ENCODE assay signal across 8 cellular contexts in genomic region chr14:59507063-59507751, GRCh38. TPM values are rescaled to one million over a fixed set of nuclear protein-coding genes. Genes with fewer than 3 reads are reported as not detected.
DNase-seq lines count a peak whose midpoint lies in the region; ATAC-seq and TF ChIP-seq lines count a peak whose summit lies in the region.

No MANE protein-coding gene starts in this region.

- H3K79me2 ChIP-seq in SU-DHL-6 (ENCODE audit: insufficient read depth, low read length): no peaks in the 10 kb centered on the region

- no peak overlapping the region for H3K4me2 ChIP-seq in SU-DHL-6 (ENCODE audit: low read depth, low read length, poor library complexity, severe bottlenecking)

- no peaks in the 10 kb centered on the region for H3K36me3 ChIP-seq in SU-DHL-6 (ENCODE audit: low read length)
- peaks cover 5% of the 10 kb centered on the region for H3K36me3 ChIP-seq in breast epithelium

- no peak overlapping the region for H2AFZ ChIP-seq in SU-DHL-6 (ENCODE audit: low read depth, low read length, severe bottlenecking)

- no peaks in the 10 kb centered on the region for H3K9me2 ChIP-seq in SU-DHL-6 (replicated peaks; ENCODE audit: insufficient read depth, low read length)

- 0 out of 2 replicates have a peak, but pooled peaks cover 4% of the 10 kb centered on the region for H4K20me1 ChIP-seq in SU-DHL-6 (ENCODE audit: low read depth, low read length)

- no peaks in the 10 kb centered on the region for H3F3A ChIP-seq in SU-DHL-6 (ENCODE audit: insufficient read depth)

- no peak for TF ChIP-seq POLR2A in breast epithelium (IDR thresholded peaks at IDR 0.05)

- intact Hi-C loops in Right ventricle myocardium inferior (cut with DNase I): no loop called here
- intact Hi-C loops in cardiac septum (cut with DNase I): no loop called here
- intact Hi-C loops in breast epithelium (cut with DNase I; ENCODE audit: low total_unique reads): no loop called here

- H3K4me3 ChIP-seq in SU-DHL-6 (ENCODE audit: insufficient read depth, low read length, poor library complexity, severe bottlenecking) (no peak overlapping the region), breast epithelium (no peak overlapping the region)

- TF ChIP-seq CTCF in SU-DHL-6 (IDR thresholded peaks at IDR 0.05; ENCODE audit: insufficient read depth, low read length, poor library complexity, severe bottlenecking): peak; percentile 82
- peak; percentile 28 to 64 (median 58) for TF ChIP-seq CTCF in breast epithelium (IDR thresholded peaks at IDR 0.05)

- DNase-seq in Right ventricle myocardium inferior (ENCODE audit: missing footprints): no peak
- DNase-seq in cardiac septum (ENCODE audit: low spot score): no peak
- peak; percentile 69 for DNase-seq in NCI-H1105 treated with DMSO at 0.1 percent for 48 hours (lab: John Stamatoyannopoulos, UW)
- DNase-seq in breast epithelium (ENCODE audit: low spot score in 2 of 2): no peak
- DNase-seq in left kidney (ENCODE audit: low read depth, low spot score): peak; percentile 83
- DNase-seq in stimulated activated CD8-positive, alpha-beta memory T cell treated with anti-CD3 and anti-CD28 coated beads, Interleukin-15, amount 100 ng/mL, for 1 hour (ENCODE audit: low read depth): peak; percentile 23

- H3K4me1 ChIP-seq in breast epithelium: no peaks in the 10 kb centered on the region

- H3K27me3 ChIP-seq in SU-DHL-6 (ENCODE audit: low read length): no peaks in the 10 kb centered on the region
- H3K27me3 ChIP-seq in breast epithelium: no peaks in the 10 kb centered on the region

- H3K27ac ChIP-seq in SU-DHL-6 (ENCODE audit: low read depth, low read length) (no peak overlapping the region), breast epithelium (no peak overlapping the region)

- ATAC-seq in Right ventricle myocardium inferior (peak; percentile 63), HG02642 (IDR thresholded peaks at IDR 0.05; ENCODE audit: poor library complexity, unreplicated experiment) (peak; percentile 90)

- H3K9me3 ChIP-seq in SU-DHL-6 (ENCODE audit: insufficient read depth, low read length): no peaks in the 10 kb centered on the region
- H3K9me3 ChIP-seq in breast epithelium: no peaks in the 10 kb centered on the region

- H3K9ac ChIP-seq in SU-DHL-6 (ENCODE audit: low read length): no peak overlapping the region

RNA-seq across cellular contexts. Expression of gene JKAMP, which starts 22.9 kb away (rescaled TPM):
- 23.7 TPM for total RNA-seq in Right ventricle myocardium inferior
- total RNA-seq in cardiac septum: 21.1 TPM
- 10 to 100 TPM; 53.4 to 74.8 (median 64.8) TPM for total RNA-seq in breast epithelium

RNA-seq across cellular contexts. Expression of gene L3HYPDH, which starts 23.0 kb away (rescaled TPM):
- total RNA-seq in Right ventricle myocardium inferior (8.8 TPM), cardiac septum (20.3 TPM), breast epithelium (10 to 100 TPM; 56.5 to 74.4 (median 70.9) TPM)

RNA-seq across cellular contexts. Expression of gene GPR135, which starts 42.0 kb away (rescaled TPM):
- total RNA-seq in Right ventricle myocardium inferior: 1.5 TPM
- total RNA-seq in cardiac septum: 3.2 TPM
- 1 to 10 TPM; 4.4 to 5.9 (median 5.1) TPM for total RNA-seq in breast epithelium

Comparison
In these comparisons a context has a peak if more than half of its experiments do, and no peak if none do; other contexts are left out.
1. DNase-seq: peak in NCI-H1105 treated with DMSO at 0.1 percent for 48 hours (single experiment), left kidney (single experiment) and stimulated activated CD8-positive, alpha-beta memory T cell treated with anti-CD3 and anti-CD28 coated beads, Interleukin-15, amount 100 ng/mL, for 1 hour (single experiment); none in Right ventricle myocardium inferior (single experiment), cardiac septum (single experiment) and breast epithelium (0 of 2).